Comparison of ENCODE assay signal across 21 cellular contexts in the genomic region with DNA sequence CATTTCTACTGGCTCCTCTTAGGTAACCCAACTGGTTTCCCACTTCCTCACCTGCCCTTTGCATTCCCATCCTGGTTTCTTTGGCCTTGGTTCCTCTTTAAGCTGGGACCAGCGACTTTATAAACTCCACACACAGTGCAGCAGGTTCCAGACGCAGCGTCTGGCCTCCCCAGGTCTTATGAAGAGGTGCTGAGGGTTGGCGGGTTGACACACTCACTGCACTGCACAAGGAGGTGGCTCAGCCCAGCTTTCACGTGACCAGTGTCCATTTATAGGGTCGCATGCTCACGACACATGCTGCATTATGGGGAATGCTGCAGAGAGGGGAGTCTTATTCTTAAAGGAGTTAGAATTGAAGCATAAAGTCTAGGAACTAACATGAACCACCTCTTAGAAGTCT.
DNase-seq lines count a peak whose midpoint lies in the region; TF ChIP-seq lines count a peak whose summit lies in the region.
"Had no signal": no experiment of that assay in that cellular context is flagged by ENCODE, and none has a peak within 500 bp of the region (broad histone marks: within the 10 kb centered on the region; RNA-seq: fewer than 3 reads in every experiment).

No MANE protein-coding gene starts in this region.

- H3K36me3 ChIP-seq in liver (ENCODE audit: control insufficient read depth in 4 of 4, insufficient read depth in 3 of 4, low read depth in 1 of 4, low read length in 3 of 4): no peaks in the 10 kb centered on the region
- H3K36me3 ChIP-seq: Peyer's patch had no signal

- DNase-seq in SKM-1 treated with dmso at 0.1 percent for 144 hours (lab: John Stamatoyannopoulos, UW; ENCODE audit: unreplicated experiment) (peak; percentile 21), SKM-1 (lab: John Stamatoyannopoulos, UW; ENCODE audit: unreplicated experiment) (no peak), osteocyte (ENCODE audit: extremely low spot score, unreplicated experiment) (no peak), NCI-H345 treated with DMSO at 0.1 percent for 48 hours (lab: John Stamatoyannopoulos, UW; ENCODE audit: unreplicated experiment) (no peak), NCI-H146 treated with DMSO at 0.1 percent for 48 hours (lab: John Stamatoyannopoulos, UW; ENCODE audit: unreplicated experiment) (no peak), NCI-H2081 (lab: John Stamatoyannopoulos, UW) (no peak)
- no peak for DNase-seq in activated CD4-positive, alpha-beta T cell treated with anti-CD3 and anti-CD28 coated beads, Interleukin-2, amount 50 U/mL, for 1 hour
- DNase-seq: C1 segment of cervical spinal cord; CD8-positive, alpha-beta memory T cell; H7; NCI-H1092; NCI-H1436; NCI-H1930; NCI-H226; NCI-H524; NCI-H774; NK-92 treated with Interleukin-12 subunit alpha and Interleukin-12 subunit beta, amount 100 ng/mL, for 24 hours; Peyer's patch had no signal

- H3K4me3 Mint-ChIP-seq in osteocyte (ENCODE audit: unreplicated experiment): no peak overlapping the region
- H3K4me3 Mint-ChIP-seq: CD8-positive, alpha-beta memory T cell had no signal

- peaks cover 16 to 54% (median 25%) of the 10 kb centered on the region in 4 donors for H3K4me1 ChIP-seq in liver (ENCODE audit: control insufficient read depth in 4 of 4, insufficient read depth in 4 of 4, low read length in 3 of 4)

- peak overlapping the region; percentile 74 for H3K27ac Mint-ChIP-seq in osteocyte (ENCODE audit: unreplicated experiment)
- H3K27ac Mint-ChIP-seq: CD8-positive, alpha-beta memory T cell had no signal

- H3K4me1 Mint-ChIP-seq in osteocyte (ENCODE audit: unreplicated experiment): peaks cover 91% of the 10 kb centered on the region
- H3K4me1 Mint-ChIP-seq: CD8-positive, alpha-beta memory T cell had no signal

- H3K27me3 ChIP-seq in liver (ENCODE audit: control insufficient read depth in 4 of 4, insufficient read depth in 4 of 4, low read length in 3 of 4): no peaks in the 10 kb centered on the region
- H3K27me3 ChIP-seq: Peyer's patch had no signal

- WGBS in liver: 91% methylated on average over 7 of the region's 7 CpGs

- no peaks in the 10 kb centered on the region for H3K27me3 Mint-ChIP-seq in osteocyte (ENCODE audit: unreplicated experiment)

- H3K27ac ChIP-seq in liver (ENCODE audit: low read depth in 1 of 2, low read length in 2 of 2): peak overlapping the region; percentile 33 to 86
- H3K27ac ChIP-seq: 22Rv1, HL-60, Peyer's patch had no signal

- no peak for TF ChIP-seq RAD21 in liver (IDR thresholded peaks at IDR 0.05)

- no peak for TF ChIP-seq CTCF in liver (IDR thresholded peaks at IDR 0.05; ENCODE audit: low read depth, low read length, missing input control)
- TF ChIP-seq CTCF in osteocyte (IDR thresholded peaks at IDR 0.05): no peak

- peaks cover 7% of the 10 kb centered on the region for H3K36me3 Mint-ChIP-seq in osteocyte (ENCODE audit: unreplicated experiment)
- H3K36me3 Mint-ChIP-seq: CD8-positive, alpha-beta memory T cell had no signal

- H3K4me3 ChIP-seq in liver (ENCODE audit: low read depth in 1 of 3, low read length in 3 of 3): no peak overlapping the region
- H3K4me3 ChIP-seq: Peyer's patch had no signal

- no peaks in the 10 kb centered on the region for H3K9me3 Mint-ChIP-seq in osteocyte (ENCODE audit: unreplicated experiment)

- no peak overlapping the region for H3K9ac ChIP-seq in liver (ENCODE audit: low read depth in 1 of 2, low read length in 2 of 2)

- H3K9me3 ChIP-seq in liver (ENCODE audit: control insufficient read depth in 4 of 4, low read length in 3 of 4): no peaks in the 10 kb centered on the region
- H3K9me3 ChIP-seq: Peyer's patch had no signal

TF ChIP-seq in liver, 16 proteins besides CTCF, POLR2A, EP300 and RAD21:
- no peak for TF ChIP-seq HNF4A (conservative IDR thresholded peaks at IDR 0.05)
- no peak for TF ChIP-seq RXRA (IDR thresholded peaks at IDR 0.05)
- TF ChIP-seq NR2F2 (IDR thresholded peaks at IDR 0.05): no peak
- TF ChIP-seq JUND (IDR thresholded peaks at IDR 0.05): no peak
- TF ChIP-seq, protein P1, sequence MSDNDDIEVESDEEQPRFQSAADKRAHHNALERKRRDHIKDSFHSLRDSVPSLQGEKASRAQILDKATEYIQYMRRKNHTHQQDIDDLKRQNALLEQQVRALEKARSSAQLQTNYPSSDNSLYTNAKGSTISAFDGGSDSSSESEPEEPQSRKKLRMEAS (IDR thresholded peaks at IDR 0.05): no peak
- TF ChIP-seq, protein P2, sequence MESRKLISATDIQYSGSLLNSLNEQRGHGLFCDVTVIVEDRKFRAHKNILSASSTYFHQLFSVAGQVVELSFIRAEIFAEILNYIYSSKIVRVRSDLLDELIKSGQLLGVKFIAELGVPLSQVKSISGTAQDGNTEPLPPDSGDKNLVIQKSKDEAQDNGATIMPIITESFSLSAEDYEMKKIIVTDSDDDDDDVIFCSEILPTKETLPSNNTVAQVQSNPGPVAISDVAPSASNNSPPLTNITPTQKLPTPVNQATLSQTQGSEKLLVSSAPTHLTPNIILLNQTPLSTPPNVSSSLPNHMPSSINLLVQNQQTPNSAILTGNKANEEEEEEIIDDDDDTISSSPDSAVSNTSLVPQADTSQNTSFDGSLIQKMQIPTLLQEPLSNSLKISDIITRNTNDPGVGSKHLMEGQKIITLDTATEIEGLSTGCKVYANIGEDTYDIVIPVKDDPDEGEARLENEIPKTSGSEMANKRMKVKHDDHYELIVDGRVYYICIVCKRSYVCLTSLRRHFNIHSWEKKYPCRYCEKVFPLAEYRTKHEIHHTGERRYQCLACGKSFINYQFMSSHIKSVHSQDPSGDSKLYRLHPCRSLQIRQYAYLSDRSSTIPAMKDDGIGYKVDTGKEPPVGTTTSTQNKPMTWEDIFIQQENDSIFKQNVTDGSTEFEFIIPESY (IDR thresholded peaks at IDR 0.05): no peak
- no peak for TF ChIP-seq EGR1 (IDR thresholded peaks at IDR 0.05; ENCODE audit: low read depth in 2 of 2)
- TF ChIP-seq HNF4G (IDR thresholded peaks at IDR 0.05): no peak
- TF ChIP-seq, protein P3, sequence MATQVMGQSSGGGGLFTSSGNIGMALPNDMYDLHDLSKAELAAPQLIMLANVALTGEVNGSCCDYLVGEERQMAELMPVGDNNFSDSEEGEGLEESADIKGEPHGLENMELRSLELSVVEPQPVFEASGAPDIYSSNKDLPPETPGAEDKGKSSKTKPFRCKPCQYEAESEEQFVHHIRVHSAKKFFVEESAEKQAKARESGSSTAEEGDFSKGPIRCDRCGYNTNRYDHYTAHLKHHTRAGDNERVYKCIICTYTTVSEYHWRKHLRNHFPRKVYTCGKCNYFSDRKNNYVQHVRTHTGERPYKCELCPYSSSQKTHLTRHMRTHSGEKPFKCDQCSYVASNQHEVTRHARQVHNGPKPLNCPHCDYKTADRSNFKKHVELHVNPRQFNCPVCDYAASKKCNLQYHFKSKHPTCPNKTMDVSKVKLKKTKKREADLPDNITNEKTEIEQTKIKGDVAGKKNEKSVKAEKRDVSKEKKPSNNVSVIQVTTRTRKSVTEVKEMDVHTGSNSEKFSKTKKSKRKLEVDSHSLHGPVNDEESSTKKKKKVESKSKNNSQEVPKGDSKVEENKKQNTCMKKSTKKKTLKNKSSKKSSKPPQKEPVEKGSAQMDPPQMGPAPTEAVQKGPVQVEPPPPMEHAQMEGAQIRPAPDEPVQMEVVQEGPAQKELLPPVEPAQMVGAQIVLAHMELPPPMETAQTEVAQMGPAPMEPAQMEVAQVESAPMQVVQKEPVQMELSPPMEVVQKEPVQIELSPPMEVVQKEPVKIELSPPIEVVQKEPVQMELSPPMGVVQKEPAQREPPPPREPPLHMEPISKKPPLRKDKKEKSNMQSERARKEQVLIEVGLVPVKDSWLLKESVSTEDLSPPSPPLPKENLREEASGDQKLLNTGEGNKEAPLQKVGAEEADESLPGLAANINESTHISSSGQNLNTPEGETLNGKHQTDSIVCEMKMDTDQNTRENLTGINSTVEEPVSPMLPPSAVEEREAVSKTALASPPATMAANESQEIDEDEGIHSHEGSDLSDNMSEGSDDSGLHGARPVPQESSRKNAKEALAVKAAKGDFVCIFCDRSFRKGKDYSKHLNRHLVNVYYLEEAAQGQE (IDR thresholded peaks at IDR 0.05): no peak
- no peak for TF ChIP-seq SP1 (IDR thresholded peaks at IDR 0.05)
- no peak for TF ChIP-seq GABPA (IDR thresholded peaks at IDR 0.05 in 1 of 2, conservative IDR thresholded peaks at IDR 0.05 in 1 of 2)
